Comparison of ENCODE assay signal across 20 cellular contexts in genomic region chr5:80662108-80662507, GRCh38. TPM values are rescaled to one million over a fixed set of nuclear protein-coding genes. Genes with fewer than 3 reads are reported as not detected.
DNase-seq lines count a peak whose midpoint lies in the region; ATAC-seq and TF ChIP-seq lines count a peak whose summit lies in the region.
"Had no signal": no experiment of that assay in that cellular context is flagged by ENCODE, and none has a peak within 500 bp of the region (broad histone marks: within the 10 kb centered on the region; RNA-seq: fewer than 3 reads in every experiment).

No MANE protein-coding gene starts in this region.

- H4K20me1 ChIP-seq in PC-9 (ENCODE audit: insufficient read depth), result no peaks in the 10 kb centered on the region
- no peaks in the 10 kb centered on the region for H4K20me1 ChIP-seq in osteoblast (ENCODE audit: insufficient read depth, low read length)
- H4K20me1 ChIP-seq: BLaER1 treated with 17β-estradiol and CSF1 and Interleukin-3, amounts not matched to agents 10 nM and 100 nM had no signal

- H3F3A ChIP-seq in PC-9 (ENCODE audit: insufficient read depth, low read depth), result no peaks in the 10 kb centered on the region

- intact Hi-C loops in PC-9 (cut with micrococcal nuclease; ENCODE audit: unreplicated experiment), result no loop called here

- ATAC-seq in activated T-cell treated with anti-CD3 and anti-CD28 coated beads, Interleukin-2, amount 50 U/mL, for 72 hours (replicated peaks in 1 of 2), result peak; percentile 84 to 88
- peak; percentile 57 for ATAC-seq in stimulated activated naive CD8-positive, alpha-beta T cell treated with anti-CD3 and anti-CD28 coated beads, Interleukin-15, Interleukin-2, amounts not matched to agents 100 U/mL and 50 U/mL, for 24 hours

- TF ChIP-seq CTCF in PC-9 (conservative IDR thresholded peaks at IDR 0.05), result no peak
- no peak for TF ChIP-seq CTCF in epithelial cell of esophagus (IDR thresholded peaks at IDR 0.05; ENCODE audit: insufficient read depth, low read depth, low read length, missing control alignments)
- TF ChIP-seq CTCF in osteoblast (IDR thresholded peaks at IDR 0.05; ENCODE audit: extremely low read depth, low read depth, low read length), result no peak

- peak overlapping the region; percentile 30; the same call in 1 of the 2 replicates for H3K27ac ChIP-seq in PC-9
- H3K27ac ChIP-seq in osteoblast (ENCODE audit: low read depth, low read length), result no peak overlapping the region
- H3K27ac ChIP-seq: BLaER1 treated with 17β-estradiol and CSF1 and Interleukin-3, amounts not matched to agents 10 nM and 100 nM; SK-N-MC had no signal

- DNase-seq in activated T-cell treated with anti-CD3 and anti-CD28 coated beads, Interleukin-2, amount 50 U/mL, for 72 hours, result no peak
- DNase-seq in activated T-cell treated with anti-CD3 and anti-CD28 coated beads, Interleukin-2, amount 50 U/mL, for 1 hour, result no peak
- peak in 1 of 2 experiments; percentile 42 for DNase-seq in PC-9
- DNase-seq in epithelial cell of esophagus (ENCODE audit: low read depth), result peak; percentile 89
- no peak for DNase-seq in stimulated activated naive CD8-positive, alpha-beta T cell treated with anti-CD3 and anti-CD28 coated beads, Interleukin-15, Interleukin-2, amounts not matched to agents 100 U/mL and 50 U/mL, for 24 hours
- DNase-seq in osteoblast (ENCODE audit: insufficient read length, low spot score, missing footprints), result no peak
- no peak for DNase-seq in D341Med (ENCODE audit: low spot score)
- DNase-seq in activated CD8-positive, alpha-beta memory T cell treated with anti-CD3 and anti-CD28 coated beads for 24 hours, result no peak
- DNase-seq: CD8-positive, alpha-beta memory T cell; DND-41; GDM1; Kasumi-1; MV-4-11; NCI-H1417; NCI-H187 treated with DMSO at 0.1 percent for 48 hours; NCI-H446; NCI-H748 treated with DMSO at 0.1 percent for 48 hours; Right ventricle myocardium superior had no signal

- no peaks in the 10 kb centered on the region for H3K4me1 ChIP-seq in PC-9 (replicated peaks; ENCODE audit: insufficient read depth)
- peaks cover 12% of the 10 kb centered on the region for H3K4me1 ChIP-seq in osteoblast (ENCODE audit: insufficient read depth, low read length)
- H3K4me1 ChIP-seq: BLaER1 treated with 17β-estradiol and CSF1 and Interleukin-3, amounts not matched to agents 10 nM and 100 nM had no signal

- H3K4me1 Mint-ChIP-seq in activated T-cell treated with anti-CD3 and anti-CD28 coated beads, Interleukin-2, amount 50 U/mL, for 72 hours (ENCODE audit: low read depth), result peaks cover 19% of the 10 kb centered on the region

- peaks cover 15 to 55% of the 10 kb centered on the region in 2 donors for H3K36me3 Mint-ChIP-seq in activated T-cell treated with anti-CD3 and anti-CD28 coated beads, Interleukin-2, amount 50 U/mL, for 72 hours (ENCODE audit: insufficient read depth in 2 of 2)

- H3K9me3 ChIP-seq in PC-9 (ENCODE audit: insufficient read depth, low read depth) (no peaks in the 10 kb centered on the region), osteoblast (ENCODE audit: low read depth, low read length) (no peaks in the 10 kb centered on the region)

- H3K79me2 ChIP-seq in PC-9 (ENCODE audit: low read depth), result no peaks in the 10 kb centered on the region
- peaks cover 39% of the 10 kb centered on the region for H3K79me2 ChIP-seq in osteoblast (ENCODE audit: insufficient read depth, low read length)

- no peak overlapping the region for H2AFZ ChIP-seq in PC-9
- H2AFZ ChIP-seq in osteoblast (ENCODE audit: low read length), result no peak overlapping the region

- no peaks in the 10 kb centered on the region for H3K9me3 Mint-ChIP-seq in activated T-cell treated with anti-CD3 and anti-CD28 coated beads, Interleukin-2, amount 50 U/mL, for 72 hours
- H3K9me3 Mint-ChIP-seq: CD8-positive, alpha-beta memory T cell had no signal

- H3K4me3 ChIP-seq in PC-9, result no peak overlapping the region
- H3K4me3 ChIP-seq in epithelial cell of esophagus (ENCODE audit: low read length), result no peak overlapping the region
- H3K4me3 ChIP-seq in osteoblast (ENCODE audit: insufficient read depth, low read length), result no peak overlapping the region
- H3K4me3 ChIP-seq: BLaER1 treated with 17β-estradiol and CSF1 and Interleukin-3, amounts not matched to agents 10 nM and 100 nM; SK-N-MC had no signal

- no TSS peak for BruUV-seq in PC-9 (replicated peaks; lab: Mats Ljungman, UMichigan)

- H3K9me2 ChIP-seq in PC-9 (ENCODE audit: insufficient read depth), result no peaks in the 10 kb centered on the region

- no peaks in the 10 kb centered on the region for H3K27me3 ChIP-seq in PC-9 (ENCODE audit: insufficient read depth, low read depth)
- no peaks in the 10 kb centered on the region for H3K27me3 ChIP-seq in osteoblast (ENCODE audit: insufficient read depth, low read length)
- H3K27me3 ChIP-seq: BLaER1 treated with 17β-estradiol and CSF1 and Interleukin-3, amounts not matched to agents 10 nM and 100 nM had no signal

- H3K4me2 ChIP-seq in PC-9 (no peak overlapping the region), osteoblast (ENCODE audit: insufficient read depth, low read length) (no peak overlapping the region)
- H3K4me2 ChIP-seq: BLaER1 treated with 17β-estradiol and CSF1 and Interleukin-3, amounts not matched to agents 10 nM and 100 nM had no signal

- peak overlapping the region; percentile 76 for H3K27ac Mint-ChIP-seq in activated T-cell treated with anti-CD3 and anti-CD28 coated beads, Interleukin-2, amount 50 U/mL, for 72 hours

- POLR2A ChIA-PET in PC-9 (lab: Charles Lee; ENCODE audit: unreplicated experiment), result no interaction called here

- H3K36me3 ChIP-seq in PC-9 (ENCODE audit: low read depth), result peaks cover 28% of the 10 kb centered on the region
- peaks cover 33% of the 10 kb centered on the region for H3K36me3 ChIP-seq in osteoblast (ENCODE audit: insufficient read depth, low read length)

- CTCF ChIA-PET in PC-9 (lab: Charles Lee), result no interaction called here

- H3K27me3 Mint-ChIP-seq in activated T-cell treated with anti-CD3 and anti-CD28 coated beads, Interleukin-2, amount 50 U/mL, for 72 hours (ENCODE audit: low read depth), result no peaks in the 10 kb centered on the region
- H3K27me3 Mint-ChIP-seq: CD8-positive, alpha-beta memory T cell had no signal

- H3K4me3 Mint-ChIP-seq in activated T-cell treated with anti-CD3 and anti-CD28 coated beads, Interleukin-2, amount 50 U/mL, for 72 hours, result peak overlapping the region in 1 of 2 donors; percentile 16
- H3K4me3 Mint-ChIP-seq: CD8-positive, alpha-beta memory T cell had no signal

RNA-seq across cellular contexts. Expression of gene DHFR, which starts 7.3 kb away (rescaled TPM):
- 10 to 100 TPM; 48.6 to 49.4 TPM for total RNA-seq in activated T-cell treated with anti-CD3 and anti-CD28 coated beads, Interleukin-2, amount 50 U/mL, for 72 hours
- total RNA-seq in PC-9 (2021) (28.7 and 45.3 TPM in 2 replicates), osteoblast (13.8 and 15.2 TPM in 2 replicates)

RNA-seq across cellular contexts. Expression of gene MSH3, which starts 7.7 kb away (rescaled TPM):
- 10 to 100 TPM; 22.0 to 24.4 TPM for total RNA-seq in activated T-cell treated with anti-CD3 and anti-CD28 coated beads, Interleukin-2, amount 50 U/mL, for 72 hours
- total RNA-seq in PC-9 (2021) (14.4 and 16.9 TPM in 2 replicates), osteoblast (20.6 and 21.7 TPM in 2 replicates)
